In the genomic region with DNA sequence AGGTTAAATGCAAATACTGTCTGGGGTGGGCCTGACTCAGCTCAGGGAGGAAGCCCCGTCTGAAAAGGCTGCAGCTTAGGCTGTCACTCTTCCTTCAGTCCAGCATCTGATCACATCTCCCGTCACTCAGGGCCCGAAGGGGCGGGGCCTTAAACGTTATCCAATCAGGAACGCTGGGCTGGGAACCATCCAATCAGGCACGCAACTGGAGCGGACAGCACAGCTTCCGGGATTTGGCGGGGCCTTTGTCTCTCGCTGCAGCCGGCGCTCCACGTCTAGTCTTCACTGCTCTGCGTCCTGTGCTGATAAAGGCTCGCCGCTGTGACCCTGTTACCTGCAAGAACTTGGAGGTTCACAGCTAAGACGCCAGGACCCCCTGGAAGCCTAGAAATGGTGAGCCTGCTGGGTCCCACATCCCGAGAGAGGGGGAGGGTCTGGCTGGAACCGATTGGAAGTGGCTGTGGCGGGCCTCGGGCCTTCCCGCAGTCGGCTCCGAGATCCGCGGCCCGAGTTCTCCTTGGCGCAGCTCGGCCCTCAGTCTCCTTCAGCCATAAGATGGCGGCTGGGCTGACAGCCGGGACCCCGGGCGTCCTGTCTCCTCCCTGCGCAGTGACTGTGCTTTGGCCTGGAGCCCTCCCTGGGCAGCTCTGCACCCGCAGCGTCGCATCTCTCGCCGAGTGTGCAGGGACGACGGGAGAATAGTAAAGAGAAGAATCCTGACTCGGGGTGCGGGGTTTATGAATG, we compare ENCODE assay signal across 8 cellular contexts. TPM values are rescaled to one million over a fixed set of nuclear protein-coding genes. Genes with fewer than 3 reads are reported as not detected.
DNase-seq lines count a peak whose midpoint lies in the region; TF ChIP-seq lines count a peak whose summit lies in the region.

A gene (plus strand): TSS at position 248 of the 744 bp plus-strand sequence. CDS start 143 bp downstream, at position 391.

- H3K36me3 ChIP-seq in H7 (replicated peaks; ENCODE audit: control insufficient read depth, insufficient read depth, low read length), result no peaks in the 10 kb centered on the region

- peak within 1 kb of the TSS; percentile 91 for H3K4me3 ChIP-seq in H7 (ENCODE audit: insufficient read depth, low read depth, low read length)
- H3K4me3 ChIP-seq in fibroblast of the aortic adventitia (ENCODE audit: low read depth, low read length), result peak within 1 kb of the TSS; percentile 88

- H3K36me3 Mint-ChIP-seq in nephron (ENCODE audit: low read depth), result peaks cover 29% of the 10 kb centered on the region
- H3K36me3 Mint-ChIP-seq in stimulated activated naive CD8-positive, alpha-beta T cell treated with anti-CD3 and anti-CD28 coated beads, Interleukin-15, Interleukin-2, amounts not matched to agents 100 ng/mL and 50 ng/mL, for 24 hours (ENCODE audit: low read depth), result peaks cover 34% of the 10 kb centered on the region

- no peaks in the 10 kb centered on the region for H3K27me3 ChIP-seq in H7 (ENCODE audit: control insufficient read depth, insufficient read depth, low read length)

- H3K27ac Mint-ChIP-seq in nephron, result peak within 1 kb of the TSS; percentile 92 to 99 (median 98)
- H3K27ac Mint-ChIP-seq in stimulated activated naive CD8-positive, alpha-beta T cell treated with anti-CD3 and anti-CD28 coated beads, Interleukin-15, Interleukin-2, amounts not matched to agents 100 ng/mL and 50 ng/mL, for 24 hours, result peak within 1 kb of the TSS; percentile 90

- H3K9me3 Mint-ChIP-seq in nephron, result no peaks in the 10 kb centered on the region
- no peaks in the 10 kb centered on the region for H3K9me3 Mint-ChIP-seq in stimulated activated naive CD8-positive, alpha-beta T cell treated with anti-CD3 and anti-CD28 coated beads, Interleukin-15, Interleukin-2, amounts not matched to agents 100 ng/mL and 50 ng/mL, for 24 hours

- TF ChIP-seq CTCF in fibroblast of the aortic adventitia (IDR thresholded peaks at IDR 0.05; ENCODE audit: insufficient read depth, low read length) (no peak), nephron (IDR thresholded peaks at IDR 0.05; ENCODE audit: unreplicated experiment in 3 of 3) (no peak)

- H3K4me1 Mint-ChIP-seq in nephron, result peaks cover 15% of the 10 kb centered on the region
- peaks cover 46% of the 10 kb centered on the region for H3K4me1 Mint-ChIP-seq in stimulated activated naive CD8-positive, alpha-beta T cell treated with anti-CD3 and anti-CD28 coated beads, Interleukin-15, Interleukin-2, amounts not matched to agents 100 ng/mL and 50 ng/mL, for 24 hours (ENCODE audit: low read depth)

- no peaks in the 10 kb centered on the region for H3K27me3 Mint-ChIP-seq in nephron (ENCODE audit: low read depth)
- no peaks in the 10 kb centered on the region for H3K27me3 Mint-ChIP-seq in stimulated activated naive CD8-positive, alpha-beta T cell treated with anti-CD3 and anti-CD28 coated beads, Interleukin-15, Interleukin-2, amounts not matched to agents 100 ng/mL and 50 ng/mL, for 24 hours

- DNase-seq in ELF-1 (ENCODE audit: low read depth, low spot score) (peak; percentile 99), H7 (peak; percentile 89), M059J (ENCODE audit: low read depth) (peak; percentile 98), SHP77 (lab: John Stamatoyannopoulos, UW) (peak; percentile 98), fibroblast of the aortic adventitia (ENCODE audit: low read depth) (peak; percentile 93)
- DNase-seq in activated effector memory CD4-positive, alpha-beta T cell treated with anti-CD3 and anti-CD28 coated beads, Interleukin-2, amount 50 U/mL, for 16 hours, result peak; percentile 98

- peak within 1 kb of the TSS; percentile 96 to 99 (median 97) for H3K4me3 Mint-ChIP-seq in nephron
- peak within 1 kb of the TSS; percentile 96 for H3K4me3 Mint-ChIP-seq in stimulated activated naive CD8-positive, alpha-beta T cell treated with anti-CD3 and anti-CD28 coated beads, Interleukin-15, Interleukin-2, amounts not matched to agents 100 ng/mL and 50 ng/mL, for 24 hours

RNA-seq across cellular contexts. Expression of the gene that starts here (rescaled TPM):
- total RNA-seq in H7 (2014; rRNA removed; shearing (Covaris generic)), result 17.7 and 34.1 TPM in 2 replicates
- 14.5 and 16.0 TPM in 2 replicates for total RNA-seq in M059J (2014; rRNA removed; shearing (Covaris generic))
- 4.7 and 7.7 TPM in 2 replicates for total RNA-seq in fibroblast of the aortic adventitia (ENCODE audit: low replicate concordance)

Comparison
In these comparisons a context has a peak if more than half of its experiments do, and no peak if none do; other contexts are left out.
1. Peak in every context shown above with its lines: DNase-seq and H3K4me3 ChIP-seq.